ENCODE assay signal across 1 cellular context in genomic region chr6:137903933-137904821, GRCh38.
TF ChIP-seq lines count a peak whose summit lies in the region.

No MANE protein-coding gene starts in this region.

TF ChIP-seq in K562, 482 proteins besides CTCF, POLR2A, EP300 and RAD21 (continued from another document and continues in another):
- TF ChIP-seq CREBBP (IDR thresholded peaks at IDR 0.05; ENCODE audit: low read depth, low read length), result no peak
- TF ChIP-seq ZNF561 (CRISPR knock-in tag; conservative IDR thresholded peaks at IDR 0.05), result no peak
- no peak for TF ChIP-seq SMARCB1 (IDR thresholded peaks at IDR 0.05; ENCODE audit: insufficient read length, low read depth)
- TF ChIP-seq TCFL5 (CRISPR knock-in tag; conservative IDR thresholded peaks at IDR 0.05), result no peak; the same call in 1 of the 2 replicates
- no peak for TF ChIP-seq BRCA1 (IDR thresholded peaks at IDR 0.05)
- no peak for TF ChIP-seq BRCA1 (CRISPR knock-in tag; IDR thresholded peaks at IDR 0.05)
- peak; percentile 40 for TF ChIP-seq CCNT2 (IDR thresholded peaks at IDR 0.05; ENCODE audit: borderline replicate concordance, extremely low read depth, insufficient read length, low read depth, low read length)
- TF ChIP-seq KDM2B (CRISPR knock-in tag; IDR thresholded peaks at IDR 0.05), result no peak
- TF ChIP-seq MYBL2 (IDR thresholded peaks at IDR 0.05; ENCODE audit: low read depth), result no peak
- no peak for TF ChIP-seq MYBL2 (CRISPR knock-in tag; IDR thresholded peaks at IDR 0.05; ENCODE audit: borderline replicate concordance)
- no peak for TF ChIP-seq ZNF445 (CRISPR knock-in tag; IDR thresholded peaks at IDR 0.05; ENCODE audit: low read depth)
- TF ChIP-seq ZFP91 (CRISPR knock-in tag; IDR thresholded peaks at IDR 0.05), result no peak
- TF ChIP-seq ZNF217 (CRISPR knock-in tag; IDR thresholded peaks at IDR 0.05), result no peak
- no peak for TF ChIP-seq TAF1 (IDR thresholded peaks at IDR 0.05; ENCODE audit: control insufficient read depth, extremely low read depth, insufficient read depth, low read length, severe bottlenecking)
- TF ChIP-seq ZNF609 (CRISPR knock-in tag; IDR thresholded peaks at IDR 0.05; ENCODE audit: borderline replicate concordance), result no peak
- TF ChIP-seq ZBTB17 (CRISPR knock-in tag; IDR thresholded peaks at IDR 0.05), result 0 out of 2 replicates have a peak, but pooled peaks have one; percentile 20
- peak; percentile 82 for TF ChIP-seq TCF3 (CRISPR knock-in tag; IDR thresholded peaks at IDR 0.05)
- TF ChIP-seq IRF2 (CRISPR knock-in tag; IDR thresholded peaks at IDR 0.05), result no peak
- no peak for TF ChIP-seq POU5F1 (IDR thresholded peaks at IDR 0.05; ENCODE audit: borderline replicate concordance, low read depth, low read length, partially characterized antibody)
- peak; percentile 93 for TF ChIP-seq LEF1 (IDR thresholded peaks at IDR 0.05)
- TF ChIP-seq ZNF639 (CRISPR knock-in tag; conservative IDR thresholded peaks at IDR 0.05 in 1 of 2, IDR thresholded peaks at IDR 0.05 in 1 of 2), result no peak
- TF ChIP-seq KLF6 (CRISPR knock-in tag; IDR thresholded peaks at IDR 0.05; ENCODE audit: borderline replicate concordance), result peak; percentile 75; the same call in 1 of the 2 replicates
- no peak; the same call in 1 of the 2 replicates for TF ChIP-seq IFI16 (CRISPR knock-in tag; IDR thresholded peaks at IDR 0.05)
- TF ChIP-seq ZNF444 (CRISPR knock-in tag; IDR thresholded peaks at IDR 0.05), result no peak
- TF ChIP-seq FOXP4 (CRISPR knock-in tag; IDR thresholded peaks at IDR 0.05; ENCODE audit: borderline replicate concordance), result no peak
- TF ChIP-seq PTBP1 (IDR thresholded peaks at IDR 0.05; ENCODE audit: low read depth, low read length), result no peak
- TF ChIP-seq RUNX1 (IDR thresholded peaks at IDR 0.05; ENCODE audit: low read depth), result no peak
- peak; percentile 86 for TF ChIP-seq SOX6 (IDR thresholded peaks at IDR 0.05)
- peak; percentile 37; the same call in 1 of the 2 replicates for TF ChIP-seq CREB1 (IDR thresholded peaks at IDR 0.05)
- TF ChIP-seq CREB1 (CRISPR knock-in tag; IDR thresholded peaks at IDR 0.05), result peak; percentile 31; the same call in 1 of the 2 replicates
- TF ChIP-seq MLX (CRISPR knock-in tag; conservative IDR thresholded peaks at IDR 0.05), result no peak
- TF ChIP-seq NR1H2 (CRISPR knock-in tag; IDR thresholded peaks at IDR 0.05), result no peak
- TF ChIP-seq HMG20A (CRISPR knock-in tag; conservative IDR thresholded peaks at IDR 0.05), result no peak
- no peak for TF ChIP-seq ATF6 (CRISPR knock-in tag; IDR thresholded peaks at IDR 0.05)
- TF ChIP-seq CSDE1 (IDR thresholded peaks at IDR 0.05), result no peak
- 0 out of 2 replicates have a peak, but pooled peaks have one; percentile 44 for TF ChIP-seq ELK3 (CRISPR knock-in tag; IDR thresholded peaks at IDR 0.05)
- TF ChIP-seq ZBTB8A (IDR thresholded peaks at IDR 0.05; ENCODE audit: partially characterized antibody), result no peak
- TF ChIP-seq SRF (CRISPR knock-in tag; IDR thresholded peaks at IDR 0.05), result peak in 1 of 2 experiments; percentile 94; a peak in 2 of 4 replicates
- peak; percentile 79; the same call in 1 of the 2 replicates for TF ChIP-seq GATAD2A (IDR thresholded peaks at IDR 0.05)
- no peak for TF ChIP-seq ZNF655 (CRISPR knock-in tag; IDR thresholded peaks at IDR 0.05)
- TF ChIP-seq IRF9 (tag; IDR thresholded peaks at IDR 0.05), result peak; percentile 99
- TF ChIP-seq TAL1 (IDR thresholded peaks at IDR 0.05), result peak; percentile 71
- TF ChIP-seq MAFK (IDR thresholded peaks at IDR 0.05; ENCODE audit: low read length), result no peak; the same call in 1 of the 2 replicates
- TF ChIP-seq ZKSCAN1 (IDR thresholded peaks at IDR 0.05; ENCODE audit: low read depth, low read length), result no peak; the same call in 1 of the 2 replicates
- no peak; the same call in 1 of the 2 replicates for TF ChIP-seq ZC3H11A (IDR thresholded peaks at IDR 0.05; ENCODE audit: low read depth, low read length)
- 0 out of 2 replicates have a peak, but pooled peaks have one; percentile 12 for TF ChIP-seq ZZZ3 (IDR thresholded peaks at IDR 0.05)
- TF ChIP-seq E2F8 (IDR thresholded peaks at IDR 0.05; ENCODE audit: low read depth, partially characterized antibody), result peak; percentile 41
- peak; percentile 42; the same call in 1 of the 2 replicates for TF ChIP-seq SP1 (CRISPR knock-in tag; IDR thresholded peaks at IDR 0.05)
